ENCODE assay signal across 17 cellular contexts in the genomic region with DNA sequence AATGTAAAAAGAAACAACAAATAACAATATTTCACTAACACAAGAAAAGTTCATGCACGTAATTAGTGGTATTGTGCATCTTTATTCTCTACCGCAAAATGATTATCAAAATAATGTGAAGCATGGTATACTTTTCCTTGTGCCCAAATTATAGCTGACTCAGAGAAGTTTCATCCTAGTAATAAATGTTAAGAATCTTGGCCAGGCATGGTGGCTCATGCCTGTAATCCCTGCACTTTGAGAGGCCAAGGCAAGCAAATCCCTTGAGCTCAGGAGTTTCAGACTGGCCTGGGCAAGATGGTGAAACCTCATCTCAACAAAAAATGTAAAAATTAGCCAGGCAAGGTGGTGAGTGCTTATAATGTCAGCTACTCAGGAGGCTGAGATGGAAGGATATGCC.
A peak's percentile ranks its signal among the peaks of the same experiment; 100 is the strongest.
DNase-seq lines count a peak whose midpoint lies in the region; ATAC-seq, FAIRE-seq and TF ChIP-seq lines count a peak whose summit lies in the region.
"Had no signal": no experiment of that assay in that cellular context is flagged by ENCODE, and none has a peak within 500 bp of the region (broad histone marks: within the 10 kb centered on the region; RNA-seq: fewer than 3 reads in every experiment).

No MANE protein-coding gene starts in this region.

- dilution Hi-C loops in IMR-90 (cut with HindIII; ENCODE audit: low sequenced_read_pairs, unreplicated experiment): no loop called here

- H4K20me1 ChIP-seq in IMR-90 (ENCODE audit: insufficient read depth, low read length) (peaks cover 12% of the 10 kb centered on the region), K562 (replicated peaks; ENCODE audit: control insufficient read depth, insufficient read depth, low read length) (peaks cover 4% of the 10 kb centered on the region; the same call in 1 of the 2 replicates)

- in situ Hi-C loops in IMR-90 (cut with MboI; ENCODE audit: low sequenced_read_pairs) (loop anchor here (10.0 to 25.0 kb wide), 2 partner anchors 344 to 481 kb away; a partner anchor contains a TSS), K562 (cut with MboI) (no loop called here)

- no peak overlapping the region for H3K4me3 Mint-ChIP-seq in activated T-helper 2 cell treated with anti-CD3 and anti-CD28 coated beads, Interferon-gamma antibody, Interleukin-2, Interleukin-4, amounts not matched to agents 10 μg/mL and 5 μg/mL and 100 μg/mL, durations not matched to agents 14 hours and 24 hours and 36 hours (ENCODE audit: low read depth)
- H3K4me3 Mint-ChIP-seq: B cell; CD8-positive, alpha-beta T cell had no signal

- intact Hi-C loops in IMR-90 (cut with micrococcal nuclease): no loop called here
- intact Hi-C loops in K562 (cut with micrococcal nuclease): no loop called here
- intact Hi-C loops in activated T-helper 2 cell treated with anti-CD3 and anti-CD28 coated beads, Interferon-gamma antibody, Interleukin-2, Interleukin-4, amounts not matched to agents 10 μg/mL and 5 μg/mL and 100 μg/mL, durations not matched to agents 14 hours and 24 hours and 36 hours (cut with micrococcal nuclease): loop anchor here (10.0 kb wide), 2 partner anchors 134 to 344 kb away; a partner anchor contains a TSS

- H3K79me1 ChIP-seq in IMR-90 (ENCODE audit: low read depth in 1 of 2, low read length in 2 of 2): peaks cover 23 to 60% of the 10 kb centered on the region in 2 experiments

- no peak overlapping the region for H2AK5ac ChIP-seq in IMR-90 (ENCODE audit: low read depth, low read length)

- no peak overlapping the region for H3K9ac ChIP-seq in IMR-90 (ENCODE audit: low read depth, low read length)
- no peak overlapping the region for H3K9ac ChIP-seq in K562 (ENCODE audit: insufficient read depth in 1 of 2, low read depth in 2 of 2, low read length in 2 of 2)

- DNase-seq in A549 (ENCODE audit: low read depth in 1 of 2, low spot score in 1 of 2) (no peak), IMR-90 (no peak), K562 (ENCODE audit: extremely low read depth in 1 of 4, low spot score in 3 of 4) (no peak), HuH-7.5 (ENCODE audit: low spot score) (no peak)
- no peak for DNase-seq in activated T-helper 2 cell treated with anti-CD3 and anti-CD28 coated beads, Interferon-gamma antibody, Interleukin-2, Interleukin-4, amounts not matched to agents 10 μg/mL and 5 μg/mL and 100 μg/mL, durations not matched to agents 14 hours and 24 hours and 36 hours (ENCODE audit: low spot score)
- DNase-seq: CD8-positive, alpha-beta T cell; GF-D8; GOT3; MM.1S; NCI-H187 treated with DMSO at 0.1 percent for 48 hours; NCI-H2171; NCI-H446 treated with DMSO at 0.1 percent for 48 hours; NCI-H774; Right ventricle myocardium superior had no signal

- POLR2A ChIA-PET in A549 (lab: Yijun Ruan, JAX) (interaction anchor here (0.6 kb wide), 1 partner anchor 153 kb away, joined by 4 read pairs; no protein-coding TSS in a partner anchor), IMR-90 (lab: Charles Lee; ENCODE audit: unreplicated experiment) (no interaction called here), K562 (lab: Yijun Ruan, JAX) (interaction anchor here (0.9 to 1.5 kb wide), 3 partner anchors 11 to 33 kb away, joined by 3 to 5 read pairs (median 3); no protein-coding TSS in a partner anchor)

- H2AFZ ChIP-seq in IMR-90 (replicated peaks; ENCODE audit: low read length, poor library complexity): no peak overlapping the region
- no peak overlapping the region for H2AFZ ChIP-seq in K562 (ENCODE audit: low read depth, low read length)

- TF ChIP-seq CTCF in A549 (IDR thresholded peaks at IDR 0.05) (no peak), IMR-90 (conservative IDR thresholded peaks at IDR 0.05; ENCODE audit: low read depth, low read length) (no peak), K562 (IDR thresholded peaks at IDR 0.05 in 2 of 3, conservative IDR thresholded peaks at IDR 0.05 in 1 of 3; ENCODE audit: insufficient read depth in 2 of 3, low read depth in 1 of 3, low read length in 3 of 3) (no peak), neutrophil (IDR thresholded peaks at IDR 0.05) (no peak)

- H3K9me1 ChIP-seq in IMR-90 (ENCODE audit: insufficient read depth, low read length) (peaks cover 2% of the 10 kb centered on the region; the same call in 1 of the 2 replicates), K562 (ENCODE audit: control insufficient read depth, insufficient read depth, low read length) (no peaks in the 10 kb centered on the region)

- no peak overlapping the region for H2AK9ac ChIP-seq in IMR-90 (replicated peaks; ENCODE audit: low read depth, low read length, poor library complexity)

- no peak overlapping the region for H4K8ac ChIP-seq in IMR-90 (ENCODE audit: low read depth in 2 of 2, low read length in 2 of 2)

- 95% methylated on average over 2 of the region's 2 CpGs for WGBS in A549 (ENCODE audit: missing lambda C conversion rate)
- no CpG with 5 or more reads among the region's 2 CpGs for WGBS in IMR-90 (ENCODE audit: extremely low coverage in 2 of 2, insufficient read length in 1 of 2), 2 experiments
- WGBS in K562 (ENCODE audit: insufficient coverage, low coverage, missing lambda C conversion rate): 82% methylated on average over 2 of the region's 2 CpGs

- no peak overlapping the region for H3K56ac ChIP-seq in IMR-90 (ENCODE audit: extremely low read depth, insufficient read depth, low read length)

- H3K9me3 Mint-ChIP-seq in activated T-helper 2 cell treated with anti-CD3 and anti-CD28 coated beads, Interferon-gamma antibody, Interleukin-2, Interleukin-4, amounts not matched to agents 10 μg/mL and 5 μg/mL and 100 μg/mL, durations not matched to agents 14 hours and 24 hours and 36 hours: no peaks in the 10 kb centered on the region
- H3K9me3 Mint-ChIP-seq: CD8-positive, alpha-beta T cell had no signal

- no peak overlapping the region for H2BK5ac ChIP-seq in IMR-90 (ENCODE audit: low read depth, low read length, poor library complexity, severe bottlenecking)

- no peak overlapping the region for H3K27ac Mint-ChIP-seq in activated T-helper 2 cell treated with anti-CD3 and anti-CD28 coated beads, Interferon-gamma antibody, Interleukin-2, Interleukin-4, amounts not matched to agents 10 μg/mL and 5 μg/mL and 100 μg/mL, durations not matched to agents 14 hours and 24 hours and 36 hours
- H3K27ac Mint-ChIP-seq: B cell; CD8-positive, alpha-beta T cell had no signal

- TF ChIP-seq EP300 in A549 (IDR thresholded peaks at IDR 0.05) (no peak), K562 (IDR thresholded peaks at IDR 0.05; ENCODE audit: low read length) (no peak)

- no peak overlapping the region for H3K4ac ChIP-seq in IMR-90 (ENCODE audit: low read depth, low read length)

- TF ChIP-seq RAD21 in A549 (conservative IDR thresholded peaks at IDR 0.05 in 1 of 2, IDR thresholded peaks at IDR 0.05 in 1 of 2): no peak
- no peak for TF ChIP-seq RAD21 in IMR-90 (IDR thresholded peaks at IDR 0.05; ENCODE audit: low read length)
- no peak for TF ChIP-seq RAD21 in K562 (CRISPR knock-in tag; conservative IDR thresholded peaks at IDR 0.05 in 1 of 2, IDR thresholded peaks at IDR 0.05 in 1 of 2)

- no peak overlapping the region for H3K18ac ChIP-seq in IMR-90 (ENCODE audit: low read depth, low read length)

- no peaks in the 10 kb centered on the region for H3K4me1 ChIP-seq in A549
- H3K4me1 ChIP-seq in IMR-90 (ENCODE audit: control insufficient read depth, insufficient read depth, low read length): peaks cover 2% of the 10 kb centered on the region; the same call in 1 of the 2 replicates
- no peaks in the 10 kb centered on the region for H3K4me1 ChIP-seq in K562 (replicated peaks in 1 of 2; ENCODE audit: control insufficient read depth in 2 of 2, insufficient read depth in 2 of 2, low read length in 2 of 2)
- peaks cover 5 to 13% of the 10 kb centered on the region in 2 experiments for H3K4me1 ChIP-seq in neutrophil (ENCODE audit: control insufficient read depth in 1 of 2, insufficient read depth in 1 of 2, low read depth in 1 of 2, low read length in 1 of 2)

- no peak overlapping the region for H2BK120ac ChIP-seq in IMR-90 (ENCODE audit: low read depth, low read length)

- peaks cover 23% of the 10 kb centered on the region for H3K36me3 Mint-ChIP-seq in activated T-helper 2 cell treated with anti-CD3 and anti-CD28 coated beads, Interferon-gamma antibody, Interleukin-2, Interleukin-4, amounts not matched to agents 10 μg/mL and 5 μg/mL and 100 μg/mL, durations not matched to agents 14 hours and 24 hours and 36 hours (ENCODE audit: low read depth)

- BruUV-seq in IMR-90 (replicated peaks; lab: Mats Ljungman, UMichigan): no TSS peak
- BruUV-seq in K562 (replicated peaks; lab: Mats Ljungman, UMichigan): no TSS peak

- no peaks in the 10 kb centered on the region for H3K27me3 Mint-ChIP-seq in activated T-helper 2 cell treated with anti-CD3 and anti-CD28 coated beads, Interferon-gamma antibody, Interleukin-2, Interleukin-4, amounts not matched to agents 10 μg/mL and 5 μg/mL and 100 μg/mL, durations not matched to agents 14 hours and 24 hours and 36 hours (ENCODE audit: low read depth)
- H3K27me3 Mint-ChIP-seq: B cell had no signal

- H3K79me2 ChIP-seq in K562 (ENCODE audit: control insufficient read depth, insufficient read depth, low read length): peaks cover 52% of the 10 kb centered on the region

- ATAC-seq in A549 (no peak), IMR-90 (ENCODE audit: low read depth) (peak; percentile 44; the same call in 1 of the 2 replicates), K562 (no peak), GM18498 (IDR thresholded peaks at IDR 0.05; ENCODE audit: unreplicated experiment) (no peak)
- ATAC-seq: CD8-positive, alpha-beta T cell had no signal

- H3K27me3 ChIP-seq in IMR-90 (ENCODE audit: control insufficient read depth, insufficient read depth, low read length): no peaks in the 10 kb centered on the region
- no peaks in the 10 kb centered on the region for H3K27me3 ChIP-seq in K562 (ENCODE audit: control insufficient read depth in 2 of 2, insufficient read depth in 2 of 2, low read length in 2 of 2)
- no peaks in the 10 kb centered on the region for H3K27me3 ChIP-seq in neutrophil

- FAIRE-seq in A549 (lab: Jason Lieb, UNC): no peak
- no peak for FAIRE-seq in K562 (lab: Jason Lieb, UNC)

- CTCF ChIA-PET in A549 (lab: Yijun Ruan, JAX): interaction anchor here (4.5 kb wide), 1 partner anchor 10 kb away, joined by 16 read pairs; no protein-coding TSS in a partner anchor
- CTCF ChIA-PET in IMR-90 (lab: Yijun Ruan, JAX): no interaction called here
- CTCF ChIA-PET in K562 (lab: Yijun Ruan, JAX; ENCODE audit: low intra/inter-chr PET ratio): no interaction called here

- H3K4me3 ChIP-seq in A549: no peak overlapping the region
- H3K4me3 ChIP-seq in IMR-90 (ENCODE audit: insufficient read depth, low read depth, low read length): no peak overlapping the region
- no peak overlapping the region for H3K4me3 ChIP-seq in K562
- H3K4me3 ChIP-seq in neutrophil (ENCODE audit: low read depth in 1 of 2, low read length in 1 of 2): no peak overlapping the region

- H3K23ac ChIP-seq in IMR-90 (ENCODE audit: low read depth, low read length): no peak overlapping the region

- no peak for TF ChIP-seq POLR2A in A549 (IDR thresholded peaks at IDR 0.05; ENCODE audit: low read length)
- no peak for TF ChIP-seq POLR2A in IMR-90 (IDR thresholded peaks at IDR 0.05; ENCODE audit: low read depth, low read length)
- TF ChIP-seq POLR2A in K562 (conservative IDR thresholded peaks at IDR 0.05): no peak

- H3K9me3 ChIP-seq in A549 (no peaks in the 10 kb centered on the region), IMR-90 (ENCODE audit: control insufficient read depth, insufficient read depth, low read length) (no peaks in the 10 kb centered on the region), K562 (replicated peaks; ENCODE audit: control insufficient read depth, insufficient read depth, low read depth, low read length) (no peaks in the 10 kb centered on the region), neutrophil (no peaks in the 10 kb centered on the region)

- peaks cover 8% of the 10 kb centered on the region for H3K4me1 Mint-ChIP-seq in activated T-helper 2 cell treated with anti-CD3 and anti-CD28 coated beads, Interferon-gamma antibody, Interleukin-2, Interleukin-4, amounts not matched to agents 10 μg/mL and 5 μg/mL and 100 μg/mL, durations not matched to agents 14 hours and 24 hours and 36 hours (ENCODE audit: low read depth)

- no peak overlapping the region for H4K91ac ChIP-seq in IMR-90 (ENCODE audit: insufficient read depth, low read depth, low read length)

- no peak overlapping the region for H2BK20ac ChIP-seq in IMR-90 (ENCODE audit: low read depth, low read length)

- H3K36me3 ChIP-seq in IMR-90 (ENCODE audit: control insufficient read depth, insufficient read depth, low read length) (peaks cover 13% of the 10 kb centered on the region), K562 (ENCODE audit: control insufficient read depth, insufficient read depth, low read length) (peaks cover 42% of the 10 kb centered on the region; the same call in 2 of the 3 replicates), neutrophil (peaks cover 30% of the 10 kb centered on the region)

- no peak overlapping the region for H3K27ac ChIP-seq in A549
- no peak overlapping the region for H3K27ac ChIP-seq in IMR-90 (ENCODE audit: insufficient read depth, low read length)
- no peak overlapping the region for H3K27ac ChIP-seq in K562 (ENCODE audit: extremely low read depth, low read depth, low read length)
- peak overlapping the region; percentile 9 for H3K27ac ChIP-seq in neutrophil

- no peak overlapping the region for H2BK15ac ChIP-seq in IMR-90 (ENCODE audit: low read depth, low read length)

- no peak overlapping the region for H4K5ac ChIP-seq in IMR-90 (ENCODE audit: low read depth, low read length)

- no peak overlapping the region for H3K14ac ChIP-seq in IMR-90 (replicated peaks; ENCODE audit: low read depth, low read length)

- H3K4me2 ChIP-seq in A549 (no peak overlapping the region), IMR-90 (ENCODE audit: low read depth, low read length) (no peak overlapping the region), K562 (ENCODE audit: insufficient read depth, low read length) (no peak overlapping the region)
